In the genomic region with DNA sequence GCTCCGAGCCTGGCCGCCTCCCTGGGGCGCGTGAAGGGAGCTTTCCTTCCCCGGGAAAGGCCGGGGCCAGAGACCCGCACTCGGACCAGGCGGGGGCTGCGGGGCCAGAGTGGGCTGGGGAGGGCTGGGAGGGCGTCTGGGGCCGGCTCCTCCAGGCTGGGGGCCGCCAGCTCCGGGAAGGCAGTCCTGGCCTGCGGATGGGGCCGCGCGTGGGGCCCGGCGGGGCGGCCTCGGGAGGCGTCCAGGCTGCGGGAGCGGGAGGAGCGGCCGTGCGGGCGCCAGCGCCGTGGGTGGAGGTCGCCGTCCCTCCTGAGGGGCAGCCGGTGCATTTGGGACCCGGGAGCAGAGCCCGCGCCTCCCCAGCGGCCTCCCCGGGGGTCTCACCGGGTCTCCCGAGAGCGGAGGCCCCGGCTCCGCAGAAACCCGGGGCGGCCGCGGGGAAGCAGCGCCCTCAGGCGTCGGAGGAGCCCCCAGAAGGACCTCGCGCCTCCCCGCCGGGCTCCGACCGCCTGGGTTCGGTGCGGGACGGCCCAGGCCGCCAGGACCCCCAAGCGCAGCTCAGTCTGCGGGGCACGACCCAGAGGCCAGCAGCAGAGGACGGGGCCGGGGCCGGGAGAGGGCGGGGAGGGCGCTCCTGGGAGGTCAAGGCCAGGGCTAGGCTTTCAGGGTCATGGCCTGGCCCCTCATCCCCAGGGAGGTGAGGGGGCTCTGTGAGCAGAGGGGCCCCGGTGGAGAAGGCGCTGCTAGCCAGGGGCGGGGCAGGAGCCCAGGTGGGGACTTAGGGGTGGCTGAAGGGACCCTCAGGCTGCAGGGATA, we compare ENCODE assay signal across 8 cellular contexts. TPM values are rescaled to one million over a fixed set of nuclear protein-coding genes. Genes with fewer than 3 reads are reported as not detected.
DNase-seq lines count a peak whose midpoint lies in the region; ATAC-seq and TF ChIP-seq lines count a peak whose summit lies in the region.

No MANE protein-coding gene starts in this region.

- H3K4me3 ChIP-seq in WERI-Rb-1 (ENCODE audit: low read depth, low read length) (peak overlapping the region; percentile 50), stomach (peak overlapping the region; percentile 48 to 63 (median 51))

- H3K4me1 Mint-ChIP-seq in chondrocyte (ENCODE audit: low read depth) = peaks cover 35% of the 10 kb centered on the region
- H3K4me1 Mint-ChIP-seq in memory B cell = peaks cover 38% of the 10 kb centered on the region

- TF ChIP-seq CTCF in WERI-Rb-1 (IDR thresholded peaks at IDR 0.05; ENCODE audit: low read depth, low read length) (peak; percentile 80), chondrocyte (IDR thresholded peaks at IDR 0.05) (peak; percentile 75), stomach (IDR thresholded peaks at IDR 0.05) (peak in 3 of 7 experiments; percentile 38 to 67 (median 45))

- H3K27ac Mint-ChIP-seq in chondrocyte (ENCODE audit: unreplicated experiment) (no peak overlapping the region), memory B cell (no peak overlapping the region)

- H3K36me3 Mint-ChIP-seq in chondrocyte (ENCODE audit: low read depth) = peaks cover 2% of the 10 kb centered on the region
- no peaks in the 10 kb centered on the region for H3K36me3 Mint-ChIP-seq in memory B cell

- ATAC-seq in memory B cell (ENCODE audit: low read depth) (peak; percentile 56), HG03139 (IDR thresholded peaks at IDR 0.05; ENCODE audit: unreplicated experiment) (no peak)

- H3K9me3 ChIP-seq in WERI-Rb-1 (ENCODE audit: severe bottlenecking) (peaks cover 5% of the 10 kb centered on the region), stomach (peaks cover 0 to 5% (median 0%) of the 10 kb centered on the region in 4 donors)

- no peak for TF ChIP-seq POLR2A in stomach (IDR thresholded peaks at IDR 0.05)

- H3K36me3 ChIP-seq in WERI-Rb-1 (no peaks in the 10 kb centered on the region), stomach (no peaks in the 10 kb centered on the region)

- H3K27me3 Mint-ChIP-seq in chondrocyte (ENCODE audit: low read depth) (peaks cover 25% of the 10 kb centered on the region), memory B cell (no peaks in the 10 kb centered on the region)

- no peak for TF ChIP-seq EP300 in stomach (IDR thresholded peaks at IDR 0.05)

- H3K4me3 Mint-ChIP-seq in chondrocyte (ENCODE audit: unreplicated experiment) = no peak overlapping the region
- peak overlapping the region; percentile 87 for H3K4me3 Mint-ChIP-seq in memory B cell

- H3K9me3 Mint-ChIP-seq in chondrocyte (ENCODE audit: low read depth) (no peaks in the 10 kb centered on the region), memory B cell (peaks cover 3% of the 10 kb centered on the region)

- intact Hi-C loops in stomach (cut with DNase I; ENCODE audit: low total_unique reads) = loop anchor here (5.0 kb wide), 1 partner anchor 40 kb away; no protein-coding TSS in a partner anchor

- 1 to 4% (median 2%) methylated on average over 9 to 72 of the region's 72 CpGs for WGBS in stomach, 5 donors

- peak; percentile 76 for DNase-seq in stimulated activated CD4-positive, alpha-beta T cell treated with anti-CD3 and anti-CD28 coated beads, Interleukin-12 subunit alpha, Interleukin-12 subunit beta, amount 100 ng/mL, for 4 hours
- no peak for DNase-seq in stimulated activated CD4-positive, alpha-beta T cell treated with anti-CD3 and anti-CD28 coated beads, Interleukin-2, amount 100 ng/mL, for 48 hours
- peak; percentile 61 for DNase-seq in WERI-Rb-1
- DNase-seq in chondrocyte (ENCODE audit: low spot score) = peak; percentile 68
- peak; percentile 74 to 84 for DNase-seq in memory B cell (ENCODE audit: low spot score in 2 of 2)
- no peak for DNase-seq in stomach
- DNase-seq in NCI-H1092 (lab: John Stamatoyannopoulos, UW) = no peak

- peaks cover 21 to 53% (median 35%) of the 10 kb centered on the region in 4 donors for H3K4me1 ChIP-seq in stomach

- no peak overlapping the region for H3K27ac ChIP-seq in WERI-Rb-1
- H3K27ac ChIP-seq in stomach = peak overlapping the region in 3 of 5 donors; percentile 42 to 70 (median 57)

- H3K27me3 ChIP-seq in WERI-Rb-1 (ENCODE audit: insufficient read depth, low read depth, severe bottlenecking) (peaks cover 46% of the 10 kb centered on the region), stomach (peaks cover 6 to 81% (median 53%) of the 10 kb centered on the region in 3 donors)

RNA-seq across cellular contexts. Expression of a gene that starts 7.3 kb away (rescaled TPM):
- total RNA-seq in chondrocyte (20.4 to 27.4 TPM (median 24.0 TPM) in 3 replicates), stomach (10 to 100 TPM in 3 of 5 donors, 1 to 10 TPM in 2; 5.4 to 83.4 (median 13.4) TPM)
- polyA plus RNA-seq in stomach = 10 to 100 TPM; 19.9 to 37.0 (median 24.4) TPM

RNA-seq across cellular contexts. Expression of a gene that starts 11.9 kb away (rescaled TPM):
- 0.15 to 1.4 TPM (median 0.87 TPM) in 3 replicates for total RNA-seq in chondrocyte
- 10 to 100 TPM in 3 of 5 donors, 1 to 10 TPM in 2; 3.5 to 72.2 (median 14.2) TPM for total RNA-seq in stomach
- polyA plus RNA-seq in stomach = 10 to 100 TPM in 2 of 3 donors, 1 to 10 TPM in 1; 6.7 to 25.3 (median 24.1) TPM

RNA-seq across cellular contexts. Expression of a gene that starts 59.1 kb away (rescaled TPM):
- 225 to 333 TPM (median 329 TPM) in 3 replicates for total RNA-seq in chondrocyte
- 100 to 1,000 TPM in 4 of 5 donors, 10 to 100 TPM in 1; 85.7 to 253 (median 164) TPM for total RNA-seq in stomach
- 10 to 100 TPM; 61.3 to 96.3 (median 75.8) TPM for polyA plus RNA-seq in stomach

Comparison
In these comparisons a context has a peak if more than half of its experiments do, and no peak if none do; other contexts are left out.
1. DNase-seq: peak in stimulated activated CD4-positive, alpha-beta T cell treated with anti-CD3 and anti-CD28 coated beads, Interleukin-12 subunit alpha, Interleukin-12 subunit beta, amount 100 ng/mL, for 4 hours (single experiment), WERI-Rb-1 (single experiment), chondrocyte (single experiment) and memory B cell (2 of 2); none in stimulated activated CD4-positive, alpha-beta T cell treated with anti-CD3 and anti-CD28 coated beads, Interleukin-2, amount 100 ng/mL, for 48 hours (0 of 2), stomach (single experiment) and NCI-H1092 (single experiment).